Comparison of ENCODE assay signal across 22 cellular contexts in genomic region chr16:47916266-47916665, GRCh38.
"Had no signal": no experiment of that assay in that cellular context is flagged by ENCODE, and none has a peak within 500 bp of the region (broad histone marks: within the 10 kb centered on the region; RNA-seq: fewer than 3 reads in every experiment).

No MANE protein-coding gene starts in this region.

- H3K27me3 Mint-ChIP-seq: stimulated activated naive CD8-positive, alpha-beta T cell treated with anti-CD3 and anti-CD28 coated beads, Interleukin-15, Interleukin-2, amounts not matched to agents 100 ng/mL and 50 ng/mL, for 24 hours had no signal

- H3K27ac ChIP-seq: colonic mucosa, dorsolateral prefrontal cortex, esophagus muscularis mucosa, lower lobe of right lung, thyroid gland, upper lobe of right lung had no signal

- H3K4me1 ChIP-seq: colonic mucosa, esophagus muscularis mucosa, lower lobe of right lung, thyroid gland had no signal

- H3K27me3 ChIP-seq: colonic mucosa, dorsolateral prefrontal cortex, esophagus muscularis mucosa, thyroid gland, upper lobe of right lung had no signal

- H3K36me3 ChIP-seq: colonic mucosa, esophagus muscularis mucosa, lower lobe of right lung, thyroid gland, upper lobe of right lung had no signal

- H3K4me1 Mint-ChIP-seq: activated naive CD8-positive, alpha-beta T cell treated with anti-CD3 and anti-CD28 coated beads, Interleukin-2, amount 10 ng/mL, durations not matched to agents 7 days and 5 days; naive B cell had no signal

- H3K9me3 Mint-ChIP-seq: stimulated activated naive CD8-positive, alpha-beta T cell treated with anti-CD3 and anti-CD28 coated beads, Interleukin-15, Interleukin-2, amounts not matched to agents 100 ng/mL and 50 ng/mL, for 24 hours had no signal

- H3K4me3 ChIP-seq: colonic mucosa, dorsolateral prefrontal cortex, esophagus muscularis mucosa, lower lobe of right lung, thyroid gland, upper lobe of right lung had no signal

- DNase-seq: activated CD4-positive, alpha-beta memory T cell treated with anti-CD3 and anti-CD28 coated beads for 36 hours; activated CD4-positive, alpha-beta T cell treated with anti-CD3 and anti-CD28 coated beads for 4 hours; activated CD4-positive, CD25-positive, alpha-beta regulatory T cell; activated effector memory CD4-positive, alpha-beta T cell treated with Interleukin-2 at 50 U/mL for 16 hours; activated naive CD4-positive, alpha-beta T cell treated with anti-CD3 and anti-CD28 coated beads for 36 hours; activated naive CD8-positive, alpha-beta T cell treated with anti-CD3 and anti-CD28 coated beads, Interleukin-2, amount 10 ng/mL, durations not matched to agents 7 days and 5 days; activated T-cell treated with anti-CD3 and anti-CD28 coated beads, Interleukin-2, amount 50 U/mL, for 72 hours; central memory CD4-positive, alpha-beta T cell; colonic mucosa; dorsolateral prefrontal cortex; kidney; lower lobe of right lung; naive B cell; occipital lobe; stimulated activated CD4-positive, alpha-beta T cell treated with anti-CD3 and anti-CD28 coated beads, Interleukin-12 subunit alpha, Interleukin-12 subunit beta, amount 100 ng/mL, for 4 hours; substantia nigra; thyroid gland; upper lobe of right lung had no signal

- H3K27ac Mint-ChIP-seq: activated CD4-positive, alpha-beta memory T cell treated with anti-CD3 and anti-CD28 coated beads for 36 hours; activated naive CD4-positive, alpha-beta T cell treated with anti-CD3 and anti-CD28 coated beads for 36 hours; activated naive CD8-positive, alpha-beta T cell treated with anti-CD3 and anti-CD28 coated beads, Interleukin-2, amount 10 ng/mL, durations not matched to agents 7 days and 5 days; activated T-cell treated with anti-CD3 and anti-CD28 coated beads, Interleukin-2, amount 50 U/mL, for 72 hours; naive B cell; stimulated activated naive CD8-positive, alpha-beta T cell treated with anti-CD3 and anti-CD28 coated beads, Interleukin-15, Interleukin-2, amounts not matched to agents 100 ng/mL and 50 ng/mL, for 24 hours; T-helper 1 cell treated with Interleukin-12 subunit alpha and Interleukin-12 subunit beta and Interleukin-4 antibody, amounts not matched to agents 30 μg/mL and 1 μg/mL, for 36 hours had no signal

- H3K4me3 Mint-ChIP-seq: activated CD4-positive, alpha-beta memory T cell treated with anti-CD3 and anti-CD28 coated beads for 36 hours; activated naive CD4-positive, alpha-beta T cell treated with anti-CD3 and anti-CD28 coated beads for 36 hours; activated naive CD8-positive, alpha-beta T cell treated with anti-CD3 and anti-CD28 coated beads, Interleukin-2, amount 10 ng/mL, durations not matched to agents 7 days and 5 days; activated T-cell treated with anti-CD3 and anti-CD28 coated beads, Interleukin-2, amount 50 U/mL, for 72 hours; naive B cell; neural crest cell; stimulated activated naive CD8-positive, alpha-beta T cell treated with anti-CD3 and anti-CD28 coated beads, Interleukin-15, Interleukin-2, amounts not matched to agents 100 ng/mL and 50 ng/mL, for 24 hours; T-helper 1 cell treated with Interleukin-12 subunit alpha and Interleukin-12 subunit beta and Interleukin-4 antibody, amounts not matched to agents 30 μg/mL and 1 μg/mL, for 36 hours had no signal

- H3K9me3 ChIP-seq: colonic mucosa, esophagus muscularis mucosa, thyroid gland, upper lobe of right lung had no signal

- H3K36me3 Mint-ChIP-seq: activated CD4-positive, alpha-beta memory T cell treated with anti-CD3 and anti-CD28 coated beads for 36 hours; activated naive CD8-positive, alpha-beta T cell treated with anti-CD3 and anti-CD28 coated beads, Interleukin-2, amount 10 ng/mL, durations not matched to agents 7 days and 5 days; naive B cell had no signal
